8 cellular contexts compared by ENCODE assay signal in the genomic region with DNA sequence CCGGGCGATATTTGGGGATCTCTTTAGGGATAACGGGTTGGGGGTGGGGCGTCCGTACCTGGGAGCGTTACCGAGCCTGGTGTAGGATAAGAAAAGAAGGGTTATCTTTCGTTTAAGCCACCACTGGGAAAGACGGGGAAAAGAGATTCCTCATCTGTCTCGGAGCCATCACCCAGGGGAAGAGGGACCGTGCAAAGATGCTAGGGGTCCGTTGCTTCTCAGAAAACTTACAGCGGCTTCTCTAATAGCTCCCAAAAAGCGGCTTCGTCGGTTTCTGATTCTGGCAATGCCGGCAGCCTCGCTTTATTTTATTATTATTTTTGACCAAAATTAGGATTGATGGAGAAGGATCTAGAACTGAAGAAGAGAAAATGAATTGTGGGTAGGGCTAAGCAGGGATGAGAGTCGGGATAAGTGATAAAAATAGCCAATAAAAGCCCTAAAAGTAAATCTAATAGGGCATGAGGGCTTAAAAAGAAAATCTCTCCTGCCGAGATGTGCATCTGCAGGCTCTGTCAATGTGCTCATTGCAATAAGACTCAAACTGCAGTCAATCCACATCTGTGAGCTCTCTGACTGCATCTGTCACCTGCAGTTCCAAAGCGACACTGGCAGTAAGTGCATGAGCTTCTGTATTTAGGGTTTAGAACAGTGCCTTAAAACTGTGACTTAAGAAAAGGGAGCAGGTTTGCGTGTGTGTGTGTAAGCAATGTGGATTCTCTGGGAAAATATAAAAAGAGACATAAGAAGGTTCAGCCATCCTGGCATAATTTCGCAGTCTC. TPM values are rescaled to one million over a fixed set of nuclear protein-coding genes. Genes with fewer than 3 reads are reported as not detected.
DNase-seq lines count a peak whose midpoint lies in the region; ATAC-seq, FAIRE-seq and TF ChIP-seq lines count a peak whose summit lies in the region.

No MANE protein-coding gene starts in this region.

- DNase-seq in osteoblast (ENCODE audit: insufficient read length, low spot score, missing footprints) = no peak
- DNase-seq in urothelium cell line (ENCODE audit: low spot score) = no peak

- H3K27me3 ChIP-seq in OCI-LY3 (ENCODE audit: low read depth, low read length) (no peaks in the 10 kb centered on the region), endocrine pancreas (ENCODE audit: control insufficient read depth, insufficient read depth, low read length) (no peaks in the 10 kb centered on the region), osteoblast (ENCODE audit: insufficient read depth, low read length) (no peaks in the 10 kb centered on the region)

- no peak for ATAC-seq in HG02759 (IDR thresholded peaks at IDR 0.05; ENCODE audit: unreplicated experiment)
- no peak for ATAC-seq in GM19463 (IDR thresholded peaks at IDR 0.05; ENCODE audit: unreplicated experiment)
- ATAC-seq in HG03108 (IDR thresholded peaks at IDR 0.05; ENCODE audit: unreplicated experiment) = no peak

- peak overlapping the region; percentile 81 for H3K9ac ChIP-seq in OCI-LY3 (ENCODE audit: low read length)
- H3K9ac ChIP-seq in endocrine pancreas (ENCODE audit: control insufficient read depth, insufficient read depth, low read length) = peak overlapping the region; percentile 69

- H4K20me1 ChIP-seq in OCI-LY3 (ENCODE audit: insufficient read depth, low read length) (peaks cover 14% of the 10 kb centered on the region; the same call in 1 of the 2 replicates), osteoblast (ENCODE audit: insufficient read depth, low read length) (peaks cover 34% of the 10 kb centered on the region)

- no peak for FAIRE-seq in urothelium cell line (lab: Jason Lieb, UNC)

- H3K36me3 ChIP-seq in OCI-LY3 (replicated peaks; ENCODE audit: low read depth, low read length) (no peaks in the 10 kb centered on the region), endocrine pancreas (ENCODE audit: control insufficient read depth, insufficient read depth, low read length) (no peaks in the 10 kb centered on the region), osteoblast (ENCODE audit: insufficient read depth, low read length) (no peaks in the 10 kb centered on the region)

- H3K4me1 ChIP-seq in OCI-LY3 (ENCODE audit: low read length) (peaks cover 12% of the 10 kb centered on the region), endocrine pancreas (ENCODE audit: control insufficient read depth, insufficient read depth, low read length) (peaks cover 24% of the 10 kb centered on the region), osteoblast (ENCODE audit: insufficient read depth, low read length) (peaks cover 20% of the 10 kb centered on the region)

- H3K79me2 ChIP-seq in OCI-LY3 (ENCODE audit: low read length) = peaks cover 56% of the 10 kb centered on the region
- H3K79me2 ChIP-seq in osteoblast (ENCODE audit: insufficient read depth, low read length) = peaks cover 57% of the 10 kb centered on the region

- H3K4me2 ChIP-seq in OCI-LY3 (ENCODE audit: low read length) = peak overlapping the region; percentile 90
- peak overlapping the region; percentile 97 for H3K4me2 ChIP-seq in osteoblast (ENCODE audit: insufficient read depth, low read length)

- H3K9me3 ChIP-seq in OCI-LY3 (ENCODE audit: insufficient read depth, low read length) = no peaks in the 10 kb centered on the region
- H3K9me3 ChIP-seq in endocrine pancreas (ENCODE audit: control insufficient read depth, low read length) = no peaks in the 10 kb centered on the region
- H3K9me3 ChIP-seq in osteoblast (ENCODE audit: low read depth, low read length) = no peaks in the 10 kb centered on the region

- peak overlapping the region; percentile 49; the same call in 1 of the 2 replicates for H3K27ac ChIP-seq in OCI-LY3 (ENCODE audit: low read length)
- peak overlapping the region; percentile 90 for H3K27ac ChIP-seq in osteoblast (ENCODE audit: low read depth, low read length)

- 0 out of 2 replicates have a peak overlapping the region, but pooled peaks have one; percentile 88 for H2AFZ ChIP-seq in OCI-LY3 (ENCODE audit: low read depth, low read length)
- peak overlapping the region; percentile 92 for H2AFZ ChIP-seq in osteoblast (ENCODE audit: low read length)

- no peak for TF ChIP-seq CTCF in GM12875 (IDR thresholded peaks at IDR 0.05; ENCODE audit: borderline replicate concordance, insufficient read depth, low read depth, low read length)
- TF ChIP-seq CTCF in OCI-LY3 (IDR thresholded peaks at IDR 0.05; ENCODE audit: low read depth, low read length) = no peak
- no peak for TF ChIP-seq CTCF in osteoblast (IDR thresholded peaks at IDR 0.05; ENCODE audit: extremely low read depth, low read depth, low read length)

- H3K4me3 ChIP-seq in GM12875 (ENCODE audit: low read depth, low read length) (peak overlapping the region; percentile 73), OCI-LY3 (ENCODE audit: low read length) (peak overlapping the region; percentile 97), endocrine pancreas (ENCODE audit: control insufficient read depth, insufficient read depth, low read length) (peak overlapping the region; percentile 91), osteoblast (ENCODE audit: insufficient read depth, low read length) (peak overlapping the region; percentile 83)

RNA-seq across cellular contexts. Expression of a gene that starts 0.8 kb away (rescaled TPM):
- total RNA-seq in osteoblast = 11.5 and 14.1 TPM in 2 replicates
